In genomic region chr17:28779601-28780000, GRCh38 we compare ENCODE assay signal across 2 cellular contexts. TPM values are rescaled to one million over a fixed set of nuclear protein-coding genes. Genes with fewer than 3 reads are reported as not detected.
"Had no signal": no experiment of that assay in that cellular context is flagged by ENCODE, and none has a peak within 500 bp of the region (broad histone marks: within the 10 kb centered on the region; RNA-seq: fewer than 3 reads in every experiment).

No MANE protein-coding gene starts in this region.

RNA-seq across cellular contexts. Expression of gene TLCD1, which starts 53.6 kb away (rescaled TPM):
- total RNA-seq: occipital lobe had no signal
- polyA plus RNA-seq: neural cell had no signal
